Comparison of ENCODE assay signal across 21 cellular contexts in genomic region chr1:115210302-115210711, GRCh38.
A peak's percentile ranks its signal among the peaks of the same experiment; 100 is the strongest.
DNase-seq lines count a peak whose midpoint lies in the region; ATAC-seq and TF ChIP-seq lines count a peak whose summit lies in the region.
"Had no signal": no experiment of that assay in that cellular context is flagged by ENCODE, and none has a peak within 500 bp of the region (broad histone marks: within the 10 kb centered on the region; RNA-seq: fewer than 3 reads in every experiment).

No MANE protein-coding gene starts in this region.

- H3K4me1 ChIP-seq in right atrium auricular region (peaks cover 0 to 9% of the 10 kb centered on the region in 2 donors), HAP-1 (no peaks in the 10 kb centered on the region), ascending aorta (peaks cover 0 to 5% of the 10 kb centered on the region in 2 donors)
- H3K4me1 ChIP-seq: esophagus muscularis mucosa, SJSA1, tibial nerve had no signal

- H3K27me3 ChIP-seq in right atrium auricular region = no peaks in the 10 kb centered on the region
- no peaks in the 10 kb centered on the region for H3K27me3 ChIP-seq in HAP-1 (ENCODE audit: low read depth)
- H3K27me3 ChIP-seq in ascending aorta = no peaks in the 10 kb centered on the region
- H3K27me3 ChIP-seq: esophagus muscularis mucosa, hepatocyte, SJSA1, tibial nerve had no signal

- no peak for ATAC-seq in Right ventricle myocardium superior (ENCODE audit: poor library complexity)
- ATAC-seq: activated CD4-positive, alpha-beta T cell treated with anti-CD3 and anti-CD28 coated beads for 36 hours; stimulated activated naive B cell treated with anti-CD40 and anti-IgM and Interleukin-4, amounts not matched to agents 10 μg/mL and 1 μg/mL and 100 μg/mL, for 72 hours had no signal

- in situ Hi-C loops in SK-MEL-5 (cut with HindIII; ENCODE audit: low pct_unique_long_range_greater_than_20kb, low sequenced_read_pairs) (no loop called here), HAP-1 (cut with MboI; ENCODE audit: low sequenced_read_pairs) (no loop called here)

- peak overlapping the region; percentile 39 to 49 for H3K27ac ChIP-seq in right atrium auricular region
- no peak overlapping the region for H3K27ac ChIP-seq in ascending aorta
- H3K27ac ChIP-seq: esophagus muscularis mucosa, hepatocyte, SJSA1, tibial nerve had no signal

- no peak overlapping the region for H3K4me3 ChIP-seq in right atrium auricular region
- no peak overlapping the region for H3K4me3 ChIP-seq in fibroblast of mammary gland (ENCODE audit: control insufficient read depth, low read depth, low read length)
- H3K4me3 ChIP-seq in HAP-1 = no peak overlapping the region
- H3K4me3 ChIP-seq in ascending aorta = no peak overlapping the region
- H3K4me3 ChIP-seq: esophagus muscularis mucosa, hepatocyte, SJSA1, tibial nerve had no signal

- H3K9me3 ChIP-seq in right atrium auricular region (no peaks in the 10 kb centered on the region), HAP-1 (no peaks in the 10 kb centered on the region), ascending aorta (no peaks in the 10 kb centered on the region)
- H3K9me3 ChIP-seq: esophagus muscularis mucosa, SJSA1, tibial nerve had no signal

- DNase-seq in right atrium auricular region (ENCODE audit: low spot score) (no peak), Right ventricle myocardium superior (no peak), SK-MEL-5 (ENCODE audit: low read depth, low spot score) (peak; percentile 3), fibroblast of mammary gland (ENCODE audit: low read depth) (peak; percentile 64), HAP-1 (ENCODE audit: low spot score in 2 of 2) (no peak), ureter (ENCODE audit: low spot score) (no peak), ascending aorta (ENCODE audit: low spot score in 2 of 2) (no peak)
- no peak for DNase-seq in stimulated activated naive CD4-positive, alpha-beta T cell (lab: John Stamatoyannopoulos, UW)
- DNase-seq: activated CD4-positive, alpha-beta T cell treated with anti-CD3 and anti-CD28 coated beads for 36 hours; activated naive CD4-positive, alpha-beta T cell treated with anti-CD3 and anti-CD28 coated beads, Interleukin-2, amount 50 U/mL, for 16 hours; CD4-positive, CD25-positive, alpha-beta regulatory T cell; DMS79 treated with DMSO at 0.1 percent for 48 hours; kidney glomerular epithelial cell; NCI-H187; stimulated activated CD4-positive, alpha-beta T cell treated with anti-CD3 and anti-CD28 coated beads, Interleukin-15, amount 100 ng/mL, for 24 hours; stimulated activated naive B cell treated with anti-CD40 and anti-IgM and Interleukin-4, amounts not matched to agents 10 μg/mL and 1 μg/mL and 100 μg/mL, for 72 hours; T-helper 9 cell had no signal

- intact Hi-C loops in Right ventricle myocardium superior (cut with DNase I) = no loop called here
- intact Hi-C loops in ascending aorta (cut with DNase I) = no loop called here

- H3K36me3 ChIP-seq in right atrium auricular region (no peaks in the 10 kb centered on the region), HAP-1 (replicated peaks) (no peaks in the 10 kb centered on the region), ascending aorta (no peaks in the 10 kb centered on the region)
- H3K36me3 ChIP-seq: esophagus muscularis mucosa, SJSA1, tibial nerve had no signal

- TF ChIP-seq CTCF in right atrium auricular region (IDR thresholded peaks at IDR 0.05) (no peak), fibroblast of mammary gland (conservative IDR thresholded peaks at IDR 0.05; ENCODE audit: control insufficient read depth, insufficient read depth, low read depth, low read length) (no peak), ascending aorta (IDR thresholded peaks at IDR 0.05) (no peak)

Comparison
In these comparisons a context has a peak if more than half of its experiments do, and no peak if none do; other contexts are left out.
1. DNase-seq: peak in SK-MEL-5 (single experiment) and fibroblast of mammary gland (single experiment); none in right atrium auricular region (single experiment), Right ventricle myocardium superior (single experiment), HAP-1 (0 of 2), ureter (single experiment), ascending aorta (0 of 2) and stimulated activated naive CD4-positive, alpha-beta T cell (0 of 6).
2. H3K27ac ChIP-seq: peak in right atrium auricular region (2 of 2); none in ascending aorta (0 of 2).